In the genomic region with DNA sequence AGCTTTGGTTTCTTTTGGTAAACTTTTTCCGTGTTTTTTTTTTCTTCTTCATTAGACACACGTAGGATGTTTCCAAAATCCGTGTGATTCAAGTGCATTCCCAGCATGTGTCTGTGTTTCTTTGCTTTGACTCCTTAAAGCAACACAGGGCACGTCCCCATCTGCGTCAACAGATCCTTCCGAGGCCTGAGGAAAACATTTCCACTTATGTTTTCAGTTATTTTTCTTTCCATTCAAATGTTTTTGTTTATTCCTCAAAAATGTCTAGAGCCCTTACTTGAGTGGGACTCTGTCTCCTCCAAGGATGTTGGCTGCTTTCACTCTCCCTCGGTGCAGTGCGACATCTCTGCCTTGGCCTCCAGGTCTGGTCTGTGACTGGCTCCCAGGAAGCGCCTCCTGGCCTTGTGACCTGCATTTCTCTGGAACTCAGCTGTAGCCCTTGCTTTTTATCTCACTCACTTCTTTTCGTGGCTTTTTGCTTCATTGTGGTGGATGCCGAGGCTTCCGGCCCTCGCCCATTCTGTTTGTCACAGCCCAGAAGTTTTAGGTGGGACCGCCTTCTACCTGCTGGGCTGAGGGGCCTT, we compare ENCODE assay signal across 13 cellular contexts. TPM values are rescaled to one million over a fixed set of nuclear protein-coding genes. Genes with fewer than 3 reads are reported as not detected.
DNase-seq lines count a peak whose midpoint lies in the region; ATAC-seq and TF ChIP-seq lines count a peak whose summit lies in the region.
"Had no signal": no experiment of that assay in that cellular context is flagged by ENCODE, and none has a peak within 500 bp of the region (broad histone marks: within the 10 kb centered on the region; RNA-seq: fewer than 3 reads in every experiment).

No MANE protein-coding gene starts in this region.

- no peaks in the 10 kb centered on the region for H3K9me3 ChIP-seq in CD8-positive, alpha-beta T cell (ENCODE audit: low read length)
- H3K9me3 ChIP-seq: adrenal gland had no signal

- POLR2A ChIA-PET in CD8-positive, alpha-beta T cell (lab: Charles Lee) = no interaction called here

- H3K4me1 ChIP-seq in CD8-positive, alpha-beta T cell (ENCODE audit: insufficient read depth, low read length) = no peaks in the 10 kb centered on the region

- DNase-seq in CD8-positive, alpha-beta T cell = no peak
- DNase-seq in activated CD8-positive, alpha-beta memory T cell treated with anti-CD3 and anti-CD28 coated beads, Interleukin-2, amount 50 U/mL, for 48 hours = peak; percentile 6
- DNase-seq in fibroblast of gingiva (ENCODE audit: low read depth) (peak; percentile 64), putamen (ENCODE audit: low spot score) (peak; percentile 29), GDM1 (lab: John Stamatoyannopoulos, UW) (no peak), SIG-M5 (lab: John Stamatoyannopoulos, UW) (no peak)
- DNase-seq in stimulated activated CD4-positive, alpha-beta T cell treated with anti-CD3 and anti-CD28 coated beads, Interleukin-15, amount 100 ng/mL, for 24 hours = no peak
- DNase-seq: activated T-cell treated with anti-CD3 and anti-CD28 coated beads, Interleukin-2, amount 50 U/mL, for 72 hours; COR-L47; NCI-H1436; stimulated activated naive CD8-positive, alpha-beta T cell treated with anti-CD3 and anti-CD28 coated beads, Interleukin-15, amount 100 ng/mL, for 72 hours had no signal

- CTCF ChIA-PET in CD8-positive, alpha-beta T cell (lab: Charles Lee) = no interaction called here

- H3K27me3 Mint-ChIP-seq in CD8-positive, alpha-beta T cell (ENCODE audit: low read depth) = no peaks in the 10 kb centered on the region
- H3K27me3 Mint-ChIP-seq: stimulated activated naive CD8-positive, alpha-beta T cell treated with anti-CD3 and anti-CD28 coated beads, Interleukin-15, amount 100 ng/mL, for 72 hours had no signal

- no peak for ATAC-seq in CD8-positive, alpha-beta T cell
- ATAC-seq in GM18511 (IDR thresholded peaks at IDR 0.05; ENCODE audit: unreplicated experiment) = no peak
- ATAC-seq: activated T-cell treated with anti-CD3 and anti-CD28 coated beads, Interleukin-2, amount 50 U/mL, for 72 hours; stimulated activated naive CD8-positive, alpha-beta T cell treated with anti-CD3 and anti-CD28 coated beads, Interleukin-15, amount 100 ng/mL, for 72 hours had no signal

- TF ChIP-seq CTCF in CD8-positive, alpha-beta T cell (IDR thresholded peaks at IDR 0.05) = no peak

- H3K27ac Mint-ChIP-seq in CD8-positive, alpha-beta T cell = peak overlapping the region; percentile 27
- H3K27ac Mint-ChIP-seq: activated T-cell treated with anti-CD3 and anti-CD28 coated beads, Interleukin-2, amount 50 U/mL, for 72 hours had no signal

- H3K27me3 ChIP-seq in CD8-positive, alpha-beta T cell (ENCODE audit: insufficient read depth, low read length) = no peaks in the 10 kb centered on the region
- H3K27me3 ChIP-seq: adrenal gland had no signal

- no peaks in the 10 kb centered on the region for H3K36me3 ChIP-seq in CD8-positive, alpha-beta T cell (ENCODE audit: insufficient read depth, low read length)
- H3K36me3 ChIP-seq: adrenal gland had no signal

- no peaks in the 10 kb centered on the region for H3K9me3 Mint-ChIP-seq in CD8-positive, alpha-beta T cell
- H3K9me3 Mint-ChIP-seq: activated T-cell treated with anti-CD3 and anti-CD28 coated beads, Interleukin-2, amount 50 U/mL, for 72 hours; stimulated activated naive CD8-positive, alpha-beta T cell treated with anti-CD3 and anti-CD28 coated beads, Interleukin-15, amount 100 ng/mL, for 72 hours had no signal

- no peak overlapping the region for H3K4me3 ChIP-seq in CD8-positive, alpha-beta T cell (ENCODE audit: low read depth, low read length)
- H3K4me3 ChIP-seq: adrenal gland had no signal

- intact Hi-C loops in CD8-positive, alpha-beta T cell (cut with DNase I, micrococcal nuclease) = no loop called here

- no peaks in the 10 kb centered on the region for H3K36me3 Mint-ChIP-seq in CD8-positive, alpha-beta T cell

- H3K4me1 Mint-ChIP-seq in CD8-positive, alpha-beta T cell (ENCODE audit: low read depth) = peaks cover 5% of the 10 kb centered on the region

- no peak overlapping the region for H3K27ac ChIP-seq in CD8-positive, alpha-beta T cell (ENCODE audit: low read depth, low read length)

- H3K4me3 Mint-ChIP-seq in CD8-positive, alpha-beta T cell = no peak overlapping the region
- H3K4me3 Mint-ChIP-seq: activated T-cell treated with anti-CD3 and anti-CD28 coated beads, Interleukin-2, amount 50 U/mL, for 72 hours had no signal

RNA-seq across cellular contexts. Expression of a gene that starts 31.3 kb away (rescaled TPM):
- total RNA-seq in CD8-positive, alpha-beta T cell = 1 to 10 TPM; 8.8 to 9.0 TPM

Comparison
In these comparisons a context has a peak if more than half of its experiments do, and no peak if none do; other contexts are left out.
1. DNase-seq: peak in activated CD8-positive, alpha-beta memory T cell treated with anti-CD3 and anti-CD28 coated beads, Interleukin-2, amount 50 U/mL, for 48 hours (single experiment), fibroblast of gingiva (single experiment) and putamen (single experiment); none in CD8-positive, alpha-beta T cell (0 of 7), GDM1 (single experiment), SIG-M5 (single experiment) and stimulated activated CD4-positive, alpha-beta T cell treated with anti-CD3 and anti-CD28 coated beads, Interleukin-15, amount 100 ng/mL, for 24 hours (single experiment).